ENCODE assay signal across 7 cellular contexts in genomic region chr16:51977506-51977905, GRCh38.
DNase-seq lines count a peak whose midpoint lies in the region; ATAC-seq, FAIRE-seq and TF ChIP-seq lines count a peak whose summit lies in the region.
"Not testable (repeated sequence)": the region's sequence is repeated elsewhere in the genome, so short reads cannot be mapped to it uniquely, and the experiment has no call there.

No MANE protein-coding gene starts in this region.

- H3K23ac ChIP-seq in H1 (ENCODE audit: insufficient read length) = not testable (repeated sequence)

- H3K27ac ChIP-seq in A549; K562 (ENCODE audit: extremely low read depth, low read depth, low read length); H1 (ENCODE audit: low read depth, low read length): not testable (repeated sequence)

- not testable (repeated sequence) for H3K9me1 ChIP-seq in K562 (ENCODE audit: control insufficient read depth, insufficient read depth, low read length)

- in situ Hi-C loops in K562 (cut with MboI) = not testable (repeated sequence)

- not testable (repeated sequence) for H4K5ac ChIP-seq in H1 (ENCODE audit: insufficient read length, low read depth, low read length)

- intact Hi-C loops in K562 (cut with micrococcal nuclease) = not testable (repeated sequence)

- H3K9me3 Mint-ChIP-seq in WTC11 = not testable (repeated sequence)

- H3K4me1 Mint-ChIP-seq in WTC11 = not testable (repeated sequence)

- H4K91ac ChIP-seq in H1 (replicated peaks; ENCODE audit: insufficient read length, low read length) = not testable (repeated sequence)

- not testable (repeated sequence) for H3K18ac ChIP-seq in H1 (ENCODE audit: extremely low read depth, low read length)

- H3K36me3 Mint-ChIP-seq in WTC11 = not testable (repeated sequence)

- not testable (repeated sequence) for H2BK12ac ChIP-seq in H1 (ENCODE audit: low read depth, low read length)

- not testable (repeated sequence) for TF ChIP-seq EP300 in A549 (IDR thresholded peaks at IDR 0.05); K562 (IDR thresholded peaks at IDR 0.05; ENCODE audit: low read length); H1 (IDR thresholded peaks at IDR 0.05; ENCODE audit: borderline replicate concordance in 1 of 2, low read depth in 2 of 2, low read length in 2 of 2)

- FAIRE-seq in A549 (lab: Jason Lieb, UNC) = peak; percentile 94
- FAIRE-seq in GM18507 (lab: Jason Lieb, UNC) = peak; percentile 65
- FAIRE-seq in HTR-8/SVneo (lab: Jason Lieb, UNC) = peak; percentile 99
- peak; percentile 73 for FAIRE-seq in K562 (lab: Jason Lieb, UNC)
- FAIRE-seq in H1 (lab: Jason Lieb, UNC) = peak; percentile 100
- peak; percentile 89 for FAIRE-seq in urothelium cell line (lab: Jason Lieb, UNC)

- not testable (repeated sequence) for H2BK120ac ChIP-seq in H1 (replicated peaks; ENCODE audit: low read depth, low read length)

- not testable (repeated sequence) for ATAC-seq in A549, WTC11, K562

- H3K4me3 Mint-ChIP-seq in WTC11 = not testable (repeated sequence)

- H3K79me2 ChIP-seq in K562 (ENCODE audit: control insufficient read depth, insufficient read depth, low read length); H1 (ENCODE audit: control insufficient read depth in 1 of 2, insufficient read depth in 2 of 2, low read length in 2 of 2): not testable (repeated sequence)

- H3K9ac ChIP-seq in K562 (ENCODE audit: insufficient read depth in 1 of 2, low read depth in 2 of 2, low read length in 2 of 2); H1 (replicated peaks in 1 of 4; ENCODE audit: extremely low read depth in 1 of 4, low read depth in 3 of 4, low read length in 3 of 4): not testable (repeated sequence)

- not testable (repeated sequence) for H2BK15ac ChIP-seq in H1 (ENCODE audit: low read length)

- H3K36me3 ChIP-seq in K562 (ENCODE audit: control insufficient read depth, insufficient read depth, low read length); H1 (ENCODE audit: control insufficient read depth in 2 of 4, insufficient read depth in 4 of 4, low read length in 3 of 4): not testable (repeated sequence)

- TF ChIP-seq POLR2A in A549 (IDR thresholded peaks at IDR 0.05; ENCODE audit: low read length); K562 (conservative IDR thresholded peaks at IDR 0.05); H1 (IDR thresholded peaks at IDR 0.05; ENCODE audit: control extremely low read depth in 1 of 2, low read depth in 2 of 2, low read length in 2 of 2): not testable (repeated sequence)

- 35% methylated on average over 2 of the region's 2 CpGs for WGBS in A549 (ENCODE audit: missing lambda C conversion rate)
- 0% methylated on average over 2 of the region's 2 CpGs for WGBS in K562 (ENCODE audit: insufficient coverage, low coverage, missing lambda C conversion rate)
- 90% methylated on average over 2 of the region's 2 CpGs; no CpG with 5 or more reads in 1 of the 2 experiments for WGBS in H1 (ENCODE audit: extremely low coverage in 1 of 2, insufficient coverage in 1 of 2, insufficient read length in 1 of 2, insufficient replicate concordance in 2 of 2, low coverage in 1 of 2, low lambda C conversion rate in 2 of 2, missing lambda C conversion rate in 1 of 2), 2 experiments

- DNase-seq in A549 (ENCODE audit: low read depth in 1 of 2, low spot score in 1 of 2); GM18507 (ENCODE audit: extremely low spot score, insufficient read length, low read depth); HTR-8/SVneo (ENCODE audit: insufficient read length, low spot score); WTC11 (ENCODE audit: low spot score); K562 (ENCODE audit: extremely low read depth in 1 of 4, low spot score in 3 of 4); H1 (ENCODE audit: low read depth in 1 of 2, low spot score in 2 of 2); urothelium cell line (ENCODE audit: low spot score): not testable (repeated sequence)

- not testable (repeated sequence) for H3K4me3 ChIP-seq in A549; K562; H1 (ENCODE audit: extremely low read depth in 1 of 4, insufficient read depth in 2 of 4, low read depth in 3 of 4, low read length in 4 of 4)

- H2BK5ac ChIP-seq in H1 (ENCODE audit: low read depth, low read length) = not testable (repeated sequence)

- H2AFZ ChIP-seq in K562 (ENCODE audit: low read depth, low read length); H1 (ENCODE audit: low read length): not testable (repeated sequence)

- BruUV-seq in K562 (replicated peaks; lab: Mats Ljungman, UMichigan) = not testable (repeated sequence)

- H3K56ac ChIP-seq in H1 (replicated peaks; ENCODE audit: insufficient read length, low read depth, low read length) = not testable (repeated sequence)

- H3K14ac ChIP-seq in H1 (ENCODE audit: insufficient read length) = not testable (repeated sequence)

- not testable (repeated sequence) for H3K4me2 ChIP-seq in A549; K562 (ENCODE audit: insufficient read depth, low read length); H1 (ENCODE audit: insufficient read depth in 1 of 2, low read depth in 2 of 2, low read length in 2 of 2)

- CTCF ChIA-PET in A549 (lab: Yijun Ruan, JAX); WTC11 (lab: Charles Lee); K562 (lab: Yijun Ruan, JAX; ENCODE audit: low intra/inter-chr PET ratio): not testable (repeated sequence)
- CTCF ChIA-PET in H1 (lab: Charles Lee; ENCODE audit: partially characterized antibody) = interaction anchor here (22.6 kb wide), 1 partner anchor 164 kb away, joined by 424 read pairs; no protein-coding TSS in a partner anchor

- 0 out of 3 replicates have a peak, but pooled peaks cover 10% of the 10 kb centered on the region for H3K9me3 ChIP-seq in A549
- not testable (repeated sequence) for H3K9me3 ChIP-seq in K562 (replicated peaks; ENCODE audit: control insufficient read depth, insufficient read depth, low read depth, low read length); H1 (ENCODE audit: insufficient read depth in 2 of 2, low read depth in 1 of 2, low read length in 1 of 2)

- not testable (repeated sequence) for H3K79me1 ChIP-seq in H1 (ENCODE audit: low read depth, low read length)

- H4K20me1 ChIP-seq in K562 (replicated peaks; ENCODE audit: control insufficient read depth, insufficient read depth, low read length); H1 (replicated peaks in 1 of 2; ENCODE audit: control insufficient read depth in 1 of 2, insufficient read depth in 2 of 2, low read length in 2 of 2): not testable (repeated sequence)

- TF ChIP-seq RAD21 in A549 (conservative IDR thresholded peaks at IDR 0.05 in 1 of 2, IDR thresholded peaks at IDR 0.05 in 1 of 2); K562 (CRISPR knock-in tag; conservative IDR thresholded peaks at IDR 0.05 in 1 of 2, IDR thresholded peaks at IDR 0.05 in 1 of 2); H1 (IDR thresholded peaks at IDR 0.05 in 1 of 2, conservative IDR thresholded peaks at IDR 0.05 in 1 of 2; ENCODE audit: low read depth in 2 of 2, low read length in 2 of 2): not testable (repeated sequence)

- H3K4me1 ChIP-seq in A549; K562 (replicated peaks in 1 of 2; ENCODE audit: control insufficient read depth in 2 of 2, insufficient read depth in 2 of 2, low read length in 2 of 2); H1 (replicated peaks in 1 of 4; ENCODE audit: control insufficient read depth in 3 of 4, insufficient read depth in 4 of 4, low read length in 3 of 4): not testable (repeated sequence)

- H2BK20ac ChIP-seq in H1 (ENCODE audit: low read length) = not testable (repeated sequence)

- H2AK5ac ChIP-seq in H1 (ENCODE audit: low read depth, low read length) = not testable (repeated sequence)

- H3K27me3 Mint-ChIP-seq in WTC11 (ENCODE audit: low read depth) = not testable (repeated sequence)

- not testable (repeated sequence) for H3K23me2 ChIP-seq in H1 (ENCODE audit: low read depth, low read length)

- POLR2A ChIA-PET in A549 (lab: Yijun Ruan, JAX); WTC11 (lab: Charles Lee); K562 (lab: Yijun Ruan, JAX); H1 (lab: Charles Lee; ENCODE audit: partially characterized antibody): not testable (repeated sequence)

- not testable (repeated sequence) for H4K8ac ChIP-seq in H1 (ENCODE audit: extremely low read depth, insufficient read depth, low read length)

- not testable (repeated sequence) for H3K27me3 ChIP-seq in K562 (ENCODE audit: control insufficient read depth in 2 of 2, insufficient read depth in 2 of 2, low read length in 2 of 2); H1 (replicated peaks in 1 of 4; ENCODE audit: control insufficient read depth in 3 of 4, extremely low read depth in 1 of 4, insufficient read depth in 3 of 4, low read length in 3 of 4)

- H3K4ac ChIP-seq in H1 (replicated peaks; ENCODE audit: insufficient read length, low read depth, low read length) = not testable (repeated sequence)

- not testable (repeated sequence) for H3K27ac Mint-ChIP-seq in WTC11

- not testable (repeated sequence) for TF ChIP-seq CTCF in A549 (IDR thresholded peaks at IDR 0.05); WTC11 (IDR thresholded peaks at IDR 0.05); K562 (IDR thresholded peaks at IDR 0.05 in 2 of 3, conservative IDR thresholded peaks at IDR 0.05 in 1 of 3; ENCODE audit: insufficient read depth in 2 of 3, low read depth in 1 of 3, low read length in 3 of 3); H1 (IDR thresholded peaks at IDR 0.05; ENCODE audit: control extremely low read depth in 1 of 3, insufficient read depth in 1 of 3, low read depth in 1 of 3, low read length in 3 of 3)

TF ChIP-seq in WTC11, 78 proteins besides CTCF, POLR2A, EP300 and RAD21:
- TF ChIP-seq NFE2L1 (CRISPR knock-in tag; IDR thresholded peaks at IDR 0.05) = peak; percentile 12; the same call in 1 of the 2 replicates
